In the genomic region with DNA sequence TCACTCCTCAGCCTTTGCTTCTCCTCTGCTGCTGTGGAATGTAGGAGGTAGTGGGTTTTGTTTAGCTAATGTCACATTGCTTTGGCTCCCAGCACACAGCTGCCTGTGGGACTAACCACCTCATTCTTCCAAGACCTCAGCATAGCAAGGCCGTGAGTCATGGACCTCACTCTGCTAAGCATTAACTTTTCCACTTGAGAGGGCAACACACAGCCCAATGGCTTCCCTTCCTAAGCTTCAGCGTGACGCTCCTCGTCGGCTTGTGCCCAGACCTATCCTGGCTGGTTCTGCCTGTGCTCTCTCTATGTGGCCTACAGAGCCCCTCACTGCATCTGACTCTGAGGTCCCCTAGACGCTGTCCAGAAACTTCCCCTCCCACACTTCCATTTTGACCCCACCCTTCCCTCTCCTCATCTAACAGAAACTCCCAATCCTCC, we compare ENCODE assay signal across 1 cellular context.
TF ChIP-seq lines count a peak whose summit lies in the region.

No MANE protein-coding gene starts in this region.

TF ChIP-seq in K562, 482 proteins besides CTCF, POLR2A, EP300 and RAD21 (continued from another document):
- TF ChIP-seq IRF1 (CRISPR knock-in tag; IDR thresholded peaks at IDR 0.05; ENCODE audit: borderline replicate concordance) (no peak), SUPT5H (IDR thresholded peaks at IDR 0.05) (no peak), NRF1 (conservative IDR thresholded peaks at IDR 0.05 in 1 of 2, IDR thresholded peaks at IDR 0.05 in 1 of 2) (no peak)
